Comparison of ENCODE assay signal across 8 cellular contexts in the genomic region with DNA sequence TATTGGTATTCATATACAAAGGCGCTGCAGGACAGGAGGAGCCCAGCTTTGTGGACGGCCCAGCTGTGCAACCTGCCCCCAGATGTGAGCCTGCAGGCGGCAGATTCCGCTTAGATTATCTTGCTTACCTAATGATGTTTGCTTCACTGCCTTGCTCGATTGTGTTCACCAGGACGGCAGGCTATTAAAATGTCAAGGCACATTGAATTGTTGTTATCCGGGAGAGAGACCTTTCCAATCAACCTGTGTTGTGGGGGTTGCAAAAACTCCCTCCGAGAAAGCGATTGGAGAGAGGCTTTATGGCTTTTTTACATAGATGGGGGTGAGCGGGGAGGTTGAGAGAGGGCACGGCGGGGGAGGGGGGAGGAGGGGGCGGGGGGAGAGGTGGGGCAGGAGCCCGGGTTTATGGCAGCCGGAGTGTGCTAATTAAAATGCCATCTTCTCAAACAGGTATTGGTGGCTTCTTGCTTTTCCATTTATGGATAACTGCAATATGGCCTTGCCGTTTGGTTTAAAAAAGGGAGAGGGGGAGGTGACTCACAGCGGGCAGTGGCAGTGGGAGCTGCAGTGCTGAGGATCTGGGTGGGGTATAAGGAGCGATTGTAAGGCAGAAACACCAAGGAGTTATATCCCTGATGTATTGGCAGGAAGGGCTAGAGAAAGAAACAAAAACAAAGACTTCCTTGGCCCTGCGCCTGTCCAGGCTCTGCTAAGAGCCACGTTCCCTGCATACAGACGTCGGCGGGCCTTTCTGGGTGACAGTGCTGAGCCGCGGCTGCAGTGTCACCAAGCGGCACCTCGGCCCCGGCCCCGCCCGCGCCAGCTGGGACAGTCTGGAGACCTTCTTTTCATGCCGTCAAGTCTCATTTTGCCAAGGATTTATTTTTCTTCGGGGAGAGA.
A peak's percentile ranks its signal among the peaks of the same experiment; 100 is the strongest.
DNase-seq lines count a peak whose midpoint lies in the region; ATAC-seq and TF ChIP-seq lines count a peak whose summit lies in the region.

No MANE protein-coding gene starts in this region.

- H3K4me3 ChIP-seq in BJ (ENCODE audit: low read depth, low read length): peak overlapping the region; percentile 53

- no peaks in the 10 kb centered on the region for H3K27me3 ChIP-seq in BJ (ENCODE audit: control insufficient read depth, insufficient read depth, low read length)

- H3K27ac ChIP-seq in epithelial cell of prostate: peak overlapping the region; percentile 58

- CTCF ChIA-PET in BJ (lab: Yijun Ruan, JAX): interaction anchor here (0.9 to 1.5 kb wide), 2 partner anchors 139 to 172 kb away, joined by 3 read pairs; partner anchors contain the start of gene CCDC93

- H3K36me3 ChIP-seq in BJ (ENCODE audit: control insufficient read depth, insufficient read depth, low read length): no peaks in the 10 kb centered on the region

- no peak for DNase-seq in BJ (ENCODE audit: low read depth)
- peak; percentile 93 for DNase-seq in NCI-H526 treated with DMSO at 0.1 percent for 48 hours (lab: John Stamatoyannopoulos, UW)
- DNase-seq in activated T-cell treated with anti-CD3 and anti-CD28 coated beads for 48 hours (ENCODE audit: low read depth): peak; percentile 51
- DNase-seq in epithelial cell of prostate (ENCODE audit: low read depth, low spot score): no peak
- DNase-seq in midbrain (lab: John Stamatoyannopoulos, UW): peak; percentile 14
- DNase-seq in stimulated activated CD8-positive, alpha-beta memory T cell treated with anti-CD3 and anti-CD28 coated beads, Interleukin-4, amount 100 ng/mL, for 24 hours (ENCODE audit: low read depth): peak; percentile 44

- no peak for TF ChIP-seq CTCF in BJ (IDR thresholded peaks at IDR 0.05; ENCODE audit: insufficient read depth, low read depth, low read length)

- POLR2A ChIA-PET in BJ (lab: Charles Lee): no interaction called here

- ATAC-seq in GM19043 (IDR thresholded peaks at IDR 0.05; ENCODE audit: low read depth, unreplicated experiment) (peak; percentile 72), HG03280 (IDR thresholded peaks at IDR 0.05; ENCODE audit: unreplicated experiment) (peak; percentile 82)

Comparison
In these comparisons a context has a peak if more than half of its experiments do, and no peak if none do; other contexts are left out.
1. DNase-seq: peak in NCI-H526 treated with DMSO at 0.1 percent for 48 hours (single experiment), activated T-cell treated with anti-CD3 and anti-CD28 coated beads for 48 hours (single experiment), midbrain (single experiment) and stimulated activated CD8-positive, alpha-beta memory T cell treated with anti-CD3 and anti-CD28 coated beads, Interleukin-4, amount 100 ng/mL, for 24 hours (single experiment); none in BJ (single experiment) and epithelial cell of prostate (single experiment).